27 cellular contexts compared by ENCODE assay signal in the genomic region with DNA sequence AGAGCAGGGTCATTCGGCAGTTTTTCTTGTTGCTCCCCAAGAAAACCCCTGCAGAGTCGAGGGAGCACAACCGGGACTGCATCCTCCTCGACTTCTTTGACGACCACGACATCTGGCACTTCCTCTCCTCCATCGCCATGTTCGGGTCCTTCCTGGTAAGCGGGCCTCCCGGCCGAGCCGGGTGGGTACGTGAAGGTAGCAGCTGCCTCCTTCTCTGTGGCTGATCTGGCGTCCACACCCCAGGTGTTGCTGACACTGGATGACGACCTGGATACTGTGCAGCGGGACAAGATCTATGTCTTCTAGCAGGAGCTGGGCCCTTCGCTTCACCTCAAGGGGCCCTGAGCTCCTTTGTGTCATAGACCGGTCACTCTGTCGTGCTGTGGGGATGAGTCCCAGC. TPM values are rescaled to one million over a fixed set of nuclear protein-coding genes. Genes with fewer than 3 reads are reported as not detected.
DNase-seq lines count a peak whose midpoint lies in the region; ATAC-seq, FAIRE-seq and TF ChIP-seq lines count a peak whose summit lies in the region.
"Had no signal": no experiment of that assay in that cellular context is flagged by ENCODE, and none has a peak within 500 bp of the region (broad histone marks: within the 10 kb centered on the region; RNA-seq: fewer than 3 reads in every experiment).

No MANE protein-coding gene starts in this region.

- no peak overlapping the region for H3K27ac ChIP-seq in left ventricle myocardium inferior (replicated peaks)
- H3K27ac ChIP-seq in astrocyte (ENCODE audit: low read depth, low read length) = no peak overlapping the region
- H3K27ac ChIP-seq in mucosa of rectum (ENCODE audit: low read depth in 2 of 2, low read length in 2 of 2) = peak overlapping the region; percentile 54 to 57
- H3K27ac ChIP-seq in smooth muscle cell (ENCODE audit: low read depth) = no peak overlapping the region
- H3K27ac ChIP-seq: dorsolateral prefrontal cortex, left lung, pancreas, SJSA1 had no signal

- 96% methylated on average over 19 of the region's 19 CpGs for WGBS in smooth muscle cell (ENCODE audit: low lambda C conversion rate)

- DNase-seq in left ventricle myocardium inferior = peak; percentile 9
- DNase-seq in Right ventricle myocardium superior = no peak
- DNase-seq in astrocyte (ENCODE audit: low read depth) = no peak
- no peak for DNase-seq in RCC 7860 (ENCODE audit: low spot score)
- DNase-seq in smooth muscle cell (lab: John Stamatoyannopoulos, UW; ENCODE audit: unreplicated experiment) = no peak
- DNase-seq in stimulated activated CD4-positive, alpha-beta T cell treated with anti-CD3 and anti-CD28 coated beads, Interleukin-15, amount 100 ng/mL, for 24 hours = no peak
- DNase-seq in activated gamma-delta T cell (lab: John Stamatoyannopoulos, UW) = no peak
- DNase-seq: activated CD4-positive, alpha-beta memory T cell treated with anti-CD3 and anti-CD28 coated beads, Interleukin-2, amount 10 ng/mL, durations not matched to agents 7 days and 5 days; AML-193; Calu3; DMS79 treated with DMSO at 0.1 percent for 48 hours; dorsolateral prefrontal cortex; GF-D8; KG1; MG63; NCI-H1417; NCI-H2029 treated with DMSO at 0.1 percent for 48 hours; stimulated activated naive CD4-positive, alpha-beta T cell treated with Interleukin-2 at 50 U/mL for 16 hours had no signal

- no peak overlapping the region for H2AFZ ChIP-seq in astrocyte (ENCODE audit: low read depth, low read length)
- H2AFZ ChIP-seq in smooth muscle cell (ENCODE audit: low read depth) = no peak overlapping the region

- H3K9me3 Mint-ChIP-seq in astrocyte (ENCODE audit: unreplicated experiment) = no peaks in the 10 kb centered on the region
- H3K9me3 Mint-ChIP-seq: activated CD4-positive, alpha-beta memory T cell treated with anti-CD3 and anti-CD28 coated beads, Interleukin-2, amount 10 ng/mL, durations not matched to agents 7 days and 5 days; mesothelial cell of epicardium had no signal

- H3K27ac Mint-ChIP-seq in astrocyte (ENCODE audit: unreplicated experiment) = no peak overlapping the region
- H3K27ac Mint-ChIP-seq: activated CD4-positive, alpha-beta memory T cell treated with anti-CD3 and anti-CD28 coated beads, Interleukin-2, amount 10 ng/mL, durations not matched to agents 7 days and 5 days; mesothelial cell of epicardium had no signal

- H4K20me1 ChIP-seq in astrocyte (ENCODE audit: insufficient read depth, low read length) (peaks cover 15% of the 10 kb centered on the region), smooth muscle cell (ENCODE audit: low read depth) (peaks cover 10% of the 10 kb centered on the region)

- no peak for ATAC-seq in Right ventricle myocardium superior (ENCODE audit: poor library complexity)
- ATAC-seq: activated CD4-positive, CD25-positive, alpha-beta regulatory T cell treated with anti-CD3 and anti-CD28 coated beads, Interleukin-2, amount 50 U/mL, for 24 hours; HCT116; left lung had no signal

- intact Hi-C loops in left ventricle myocardium inferior (cut with micrococcal nuclease) = no loop called here
- intact Hi-C loops in Right ventricle myocardium superior (cut with DNase I) = no loop called here

- H3K79me2 ChIP-seq in astrocyte (ENCODE audit: insufficient read depth, low read length) (peaks cover 33% of the 10 kb centered on the region), smooth muscle cell (ENCODE audit: low read depth) (peaks cover 20% of the 10 kb centered on the region)

- H3K4me1 ChIP-seq in left ventricle myocardium inferior (peaks cover 32% of the 10 kb centered on the region), astrocyte (ENCODE audit: insufficient read depth, low read length) (peaks cover 15% of the 10 kb centered on the region), mucosa of rectum (ENCODE audit: control insufficient read depth in 2 of 2, insufficient read depth in 2 of 2, low read length in 2 of 2) (peaks cover 11 to 34% of the 10 kb centered on the region in 2 donors), smooth muscle cell (ENCODE audit: low read depth) (peaks cover 16% of the 10 kb centered on the region)

- FAIRE-seq in astrocyte (lab: Jason Lieb, UNC) (no peak), RCC 7860 (lab: Jason Lieb, UNC) (no peak)
- FAIRE-seq: A204.1, pancreas had no signal

- H3K27me3 ChIP-seq in left ventricle myocardium inferior (ENCODE audit: low read depth) (no peaks in the 10 kb centered on the region), astrocyte (ENCODE audit: insufficient read depth, low read length) (no peaks in the 10 kb centered on the region), mucosa of rectum (ENCODE audit: control insufficient read depth in 2 of 2, insufficient read depth in 2 of 2, low read length in 2 of 2) (no peaks in the 10 kb centered on the region), smooth muscle cell (ENCODE audit: low read depth) (no peaks in the 10 kb centered on the region)
- H3K27me3 ChIP-seq: dorsolateral prefrontal cortex, left lung, MG63, pancreas, Peyer's patch, SJSA1 had no signal

- H3K9me3 ChIP-seq in left ventricle myocardium inferior (replicated peaks) (no peaks in the 10 kb centered on the region), astrocyte (ENCODE audit: insufficient read depth, low read depth, low read length) (no peaks in the 10 kb centered on the region), mucosa of rectum (ENCODE audit: control insufficient read depth in 2 of 2, low read length in 2 of 2) (no peaks in the 10 kb centered on the region), smooth muscle cell (replicated peaks; ENCODE audit: low read depth) (no peaks in the 10 kb centered on the region)
- H3K9me3 ChIP-seq: left lung, MG63, pancreas, Peyer's patch, SJSA1 had no signal

- H3K9ac ChIP-seq in astrocyte (ENCODE audit: low read length) (no peak overlapping the region), mucosa of rectum (ENCODE audit: low read depth in 1 of 2, low read length in 2 of 2) (no peak overlapping the region), smooth muscle cell (ENCODE audit: low read depth) (no peak overlapping the region)

- peaks cover 54% of the 10 kb centered on the region for H3K36me3 ChIP-seq in left ventricle myocardium inferior
- peaks cover 5% of the 10 kb centered on the region for H3K36me3 ChIP-seq in astrocyte (ENCODE audit: insufficient read depth, low read length)
- H3K36me3 ChIP-seq in mucosa of rectum (ENCODE audit: control insufficient read depth in 2 of 2, insufficient read depth in 2 of 2, low read length in 2 of 2) = peaks cover 28 to 36% of the 10 kb centered on the region in 2 donors
- no peaks in the 10 kb centered on the region for H3K36me3 ChIP-seq in smooth muscle cell (ENCODE audit: low read depth)
- H3K36me3 ChIP-seq: MG63 had no signal

- H3K4me1 Mint-ChIP-seq in astrocyte (ENCODE audit: low read depth, unreplicated experiment) = peaks cover 22% of the 10 kb centered on the region

- no peaks in the 10 kb centered on the region for H3K27me3 Mint-ChIP-seq in astrocyte (ENCODE audit: low read depth, unreplicated experiment)
- H3K27me3 Mint-ChIP-seq: activated CD4-positive, alpha-beta memory T cell treated with anti-CD3 and anti-CD28 coated beads, Interleukin-2, amount 10 ng/mL, durations not matched to agents 7 days and 5 days had no signal

- peaks cover 36% of the 10 kb centered on the region for H3K36me3 Mint-ChIP-seq in astrocyte (ENCODE audit: low read depth, unreplicated experiment)

- TF ChIP-seq CTCF in left ventricle myocardium inferior (IDR thresholded peaks at IDR 0.05; ENCODE audit: borderline replicate concordance) (no peak), astrocyte (IDR thresholded peaks at IDR 0.05; ENCODE audit: insufficient read depth, low read depth, low read length) (no peak), smooth muscle cell (IDR thresholded peaks at IDR 0.05; ENCODE audit: borderline replicate concordance, insufficient read depth, poor library complexity, severe bottlenecking) (no peak)

- no peak overlapping the region for H3K4me2 ChIP-seq in astrocyte (ENCODE audit: low read length)
- no peak overlapping the region for H3K4me2 ChIP-seq in smooth muscle cell

- peaks cover 11% of the 10 kb centered on the region for H3F3A ChIP-seq in smooth muscle cell (ENCODE audit: low read depth)

- peak overlapping the region; percentile 3 for H3K4me3 Mint-ChIP-seq in astrocyte (ENCODE audit: unreplicated experiment)
- H3K4me3 Mint-ChIP-seq: activated CD4-positive, alpha-beta memory T cell treated with anti-CD3 and anti-CD28 coated beads, Interleukin-2, amount 10 ng/mL, durations not matched to agents 7 days and 5 days; mesothelial cell of epicardium had no signal

- H3K4me3 ChIP-seq in left ventricle myocardium inferior = no peak overlapping the region
- H3K4me3 ChIP-seq in astrocyte (ENCODE audit: insufficient read depth, low read depth, low read length) = no peak overlapping the region
- no peak overlapping the region for H3K4me3 ChIP-seq in mucosa of rectum (ENCODE audit: low read length in 2 of 2)
- H3K4me3 ChIP-seq in smooth muscle cell = no peak overlapping the region
- H3K4me3 ChIP-seq: dorsolateral prefrontal cortex, left lung, MG63, pancreas, Peyer's patch, SJSA1 had no signal

RNA-seq across cellular contexts. Expression of a gene that starts 3.4 kb away (rescaled TPM):
- total RNA-seq in left ventricle myocardium inferior (113 TPM), Right ventricle myocardium superior (91.4 TPM), astrocyte (3,676 and 4,004 TPM in 2 replicates), smooth muscle cell (1,972 and 2,130 TPM in 2 replicates)
- 2,069 and 2,250 TPM in 2 replicates for polyA plus RNA-seq in smooth muscle cell

RNA-seq across cellular contexts. Expression of a gene that starts 17.2 kb away (rescaled TPM):
- total RNA-seq in left ventricle myocardium inferior (23.5 TPM), Right ventricle myocardium superior (19.5 TPM), astrocyte (54.8 and 55.8 TPM in 2 replicates), smooth muscle cell (24.7 and 35.0 TPM in 2 replicates)
- 11.6 and 21.2 TPM in 2 replicates for polyA plus RNA-seq in smooth muscle cell

RNA-seq across cellular contexts. Expression of a gene that starts 36.1 kb away (rescaled TPM):
- 24.0 TPM for total RNA-seq in left ventricle myocardium inferior
- 22.3 TPM for total RNA-seq in Right ventricle myocardium superior
- total RNA-seq in astrocyte = 43.6 and 53.3 TPM in 2 replicates
- 20.8 and 36.4 TPM in 2 replicates for total RNA-seq in smooth muscle cell
- 23.5 and 40.7 TPM in 2 replicates for polyA plus RNA-seq in smooth muscle cell

RNA-seq across cellular contexts. Expression of a gene that starts 36.7 kb away (rescaled TPM):
- total RNA-seq in left ventricle myocardium inferior = 21.1 TPM
- 19.8 TPM for total RNA-seq in Right ventricle myocardium superior
- total RNA-seq in astrocyte = 20.7 and 23.6 TPM in 2 replicates
- 12.6 and 15.8 TPM in 2 replicates for total RNA-seq in smooth muscle cell
- 10.9 and 17.3 TPM in 2 replicates for polyA plus RNA-seq in smooth muscle cell

RNA-seq across cellular contexts. Expression of a gene that starts 51.7 kb away (rescaled TPM):
- total RNA-seq in left ventricle myocardium inferior (51.5 TPM), Right ventricle myocardium superior (42.6 TPM), astrocyte (139 and 142 TPM in 2 replicates), smooth muscle cell (140 and 146 TPM in 2 replicates)
- polyA plus RNA-seq in smooth muscle cell = 30.7 and 42.9 TPM in 2 replicates

Comparison
In these comparisons a context has a peak if more than half of its experiments do, and no peak if none do; other contexts are left out.
1. H3K27ac ChIP-seq: peak in mucosa of rectum (2 of 2); none in left ventricle myocardium inferior (single experiment), astrocyte (single experiment) and smooth muscle cell (single experiment).
2. RNA of a gene that starts 3.4 kb away (total RNA-seq): 3,676 to 4,004 TPM in astrocyte and 1,972 to 2,130 TPM in smooth muscle cell; 113 TPM in left ventricle myocardium inferior (single experiment) and 91.4 TPM in Right ventricle myocardium superior (single experiment); every median in the first group is over 10 times any median in the second.